1 cellular context compared by ENCODE assay signal in genomic region chr12:116466536-116466935, GRCh38.
TF ChIP-seq lines count a peak whose summit lies in the region.

No MANE protein-coding gene starts in this region.

TF ChIP-seq in HCT116, 20 proteins besides CTCF, POLR2A, EP300 and RAD21 (continued from another document):
- TF ChIP-seq CEBPB (IDR thresholded peaks at IDR 0.05; ENCODE audit: low read depth) (no peak), EZH2 (IDR thresholded peaks at IDR 0.05) (no peak), SIN3A (IDR thresholded peaks at IDR 0.05; ENCODE audit: low read depth) (no peak), JUND (IDR thresholded peaks at IDR 0.05) (no peak), CBX3 (IDR thresholded peaks at IDR 0.05; ENCODE audit: low read depth) (no peak), SP1 (IDR thresholded peaks at IDR 0.05; ENCODE audit: low read depth) (no peak), TCF7L2 (IDR thresholded peaks at IDR 0.05; ENCODE audit: borderline replicate concordance, extremely low read depth, insufficient read depth, insufficient read length) (no peak), EGR1 (IDR thresholded peaks at IDR 0.05; ENCODE audit: low read depth) (no peak), ATF3 (IDR thresholded peaks at IDR 0.05) (no peak), YY1 (IDR thresholded peaks at IDR 0.05; ENCODE audit: extremely low read depth, insufficient replicate concordance, low read depth, low read length) (no peak), EZH2phosphoT487 (IDR thresholded peaks at IDR 0.05; ENCODE audit: borderline replicate concordance) (no peak)
